1 cellular context compared by ENCODE assay signal in the genomic region with DNA sequence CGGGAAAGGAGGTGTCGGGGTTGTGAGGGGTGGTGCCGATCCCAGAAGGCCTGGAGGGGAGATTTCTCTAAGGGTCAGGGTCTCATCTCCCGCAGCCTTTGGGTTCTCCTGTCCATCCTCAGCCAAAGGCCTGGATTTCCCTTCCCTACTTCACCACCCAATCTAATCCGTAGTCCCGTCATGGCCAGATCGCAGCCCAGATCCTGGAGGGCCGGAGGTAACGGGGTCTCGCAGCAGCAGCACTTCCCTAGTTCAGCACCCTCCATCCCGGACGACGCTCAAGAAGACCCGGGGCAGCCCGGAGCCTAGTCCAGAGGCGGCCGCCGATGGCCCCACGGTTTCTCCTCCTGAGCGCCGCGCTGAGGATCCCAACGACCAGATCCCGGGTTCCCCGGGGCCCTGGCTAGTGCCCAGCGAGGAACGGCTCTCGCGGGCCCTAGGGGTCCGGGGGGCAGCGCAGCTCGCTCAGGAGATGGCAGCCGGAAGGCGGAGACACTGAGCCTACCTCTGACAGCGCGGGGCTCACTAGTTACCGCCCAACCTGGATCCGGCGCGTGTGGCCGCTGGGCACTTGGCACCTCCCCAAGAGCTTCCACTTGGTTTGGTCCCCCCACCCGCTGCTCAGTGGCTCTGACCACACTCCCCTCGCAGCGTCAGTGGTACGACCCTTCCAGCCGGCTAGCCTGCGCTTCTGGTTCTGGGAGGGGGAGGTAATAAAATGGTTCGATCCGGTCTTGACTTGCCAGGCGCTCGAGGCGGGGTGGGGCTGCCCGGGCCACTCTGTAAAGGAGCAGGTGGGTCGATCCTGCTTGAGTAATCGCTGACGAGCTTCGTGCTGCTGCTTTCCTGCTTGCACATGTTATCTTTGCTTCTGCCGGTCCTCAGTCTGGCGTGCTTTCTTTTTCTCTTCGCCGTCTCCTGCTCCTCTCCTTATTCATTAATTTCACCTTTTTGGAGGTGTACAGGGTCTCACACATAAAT.
TF ChIP-seq lines count a peak whose summit lies in the region.

No MANE protein-coding gene starts in this region.

TF ChIP-seq in K562, 482 proteins besides CTCF, POLR2A, EP300 and RAD21 (continues in another document):
- TF ChIP-seq, protein P1, sequence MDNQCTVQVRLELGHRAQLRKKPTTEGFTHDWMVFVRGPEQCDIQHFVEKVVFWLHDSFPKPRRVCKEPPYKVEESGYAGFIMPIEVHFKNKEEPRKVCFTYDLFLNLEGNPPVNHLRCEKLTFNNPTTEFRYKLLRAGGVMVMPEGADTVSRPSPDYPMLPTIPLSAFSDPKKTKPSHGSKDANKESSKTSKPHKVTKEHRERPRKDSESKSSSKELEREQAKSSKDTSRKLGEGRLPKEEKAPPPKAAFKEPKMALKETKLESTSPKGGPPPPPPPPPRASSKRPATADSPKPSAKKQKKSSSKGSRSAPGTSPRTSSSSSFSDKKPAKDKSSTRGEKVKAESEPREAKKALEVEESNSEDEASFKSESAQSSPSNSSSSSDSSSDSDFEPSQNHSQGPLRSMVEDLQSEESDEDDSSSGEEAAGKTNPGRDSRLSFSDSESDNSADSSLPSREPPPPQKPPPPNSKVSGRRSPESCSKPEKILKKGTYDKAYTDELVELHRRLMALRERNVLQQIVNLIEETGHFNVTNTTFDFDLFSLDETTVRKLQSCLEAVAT (IDR thresholded peaks at IDR 0.05), result peak in 1 of 2 experiments; percentile 63; a peak in 1 of 4 replicates
- TF ChIP-seq ZNF551 (CRISPR knock-in tag; IDR thresholded peaks at IDR 0.05) (no peak), HNRNPLL (IDR thresholded peaks at IDR 0.05; ENCODE audit: low read depth, low read length, poor library complexity, severe bottlenecking) (peak; percentile 6), ATF7 (IDR thresholded peaks at IDR 0.05) (peak; percentile 95), HMG20B (CRISPR knock-in tag; IDR thresholded peaks at IDR 0.05) (no peak), POLR2G (IDR thresholded peaks at IDR 0.05; ENCODE audit: low read depth, low read length) (peak; percentile 45), BHLHE40 (IDR thresholded peaks at IDR 0.05; ENCODE audit: low read length) (peak; percentile 47), JUND (IDR thresholded peaks at IDR 0.05; ENCODE audit: borderline replicate concordance, low read depth, low read length) (peak; percentile 66), JUND (tag; IDR thresholded peaks at IDR 0.05; ENCODE audit: borderline replicate concordance, low read depth, low read length) (no peak), KLF10 (CRISPR knock-in tag; IDR thresholded peaks at IDR 0.05) (no peak), NFIC (IDR thresholded peaks at IDR 0.05) (peak; percentile 69), MYC (IDR thresholded peaks at IDR 0.05; ENCODE audit: low read depth, low read length) (peak; percentile 17; the same call in 1 of the 2 replicates), MYC (CRISPR knock-in tag; IDR thresholded peaks at IDR 0.05; ENCODE audit: borderline replicate concordance, low read depth) (no peak), L3MBTL2 (IDR thresholded peaks at IDR 0.05) (peak; percentile 94), NFIX (CRISPR knock-in tag; IDR thresholded peaks at IDR 0.05; ENCODE audit: low read depth) (no peak)
- TF ChIP-seq, protein P2, sequence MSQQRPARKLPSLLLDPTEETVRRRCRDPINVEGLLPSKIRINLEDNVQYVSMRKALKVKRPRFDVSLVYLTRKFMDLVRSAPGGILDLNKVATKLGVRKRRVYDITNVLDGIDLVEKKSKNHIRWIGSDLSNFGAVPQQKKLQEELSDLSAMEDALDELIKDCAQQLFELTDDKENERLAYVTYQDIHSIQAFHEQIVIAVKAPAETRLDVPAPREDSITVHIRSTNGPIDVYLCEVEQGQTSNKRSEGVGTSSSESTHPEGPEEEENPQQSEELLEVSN (IDR thresholded peaks at IDR 0.05; ENCODE audit: borderline replicate concordance in 1 of 2, extremely low read depth in 1 of 2, insufficient read depth in 1 of 2, insufficient read length in 1 of 2, low read depth in 1 of 2, low read length in 1 of 2, poor library complexity in 1 of 2, severe bottlenecking in 1 of 2), result peak; percentile 66 to 91
- TF ChIP-seq, protein P3, sequence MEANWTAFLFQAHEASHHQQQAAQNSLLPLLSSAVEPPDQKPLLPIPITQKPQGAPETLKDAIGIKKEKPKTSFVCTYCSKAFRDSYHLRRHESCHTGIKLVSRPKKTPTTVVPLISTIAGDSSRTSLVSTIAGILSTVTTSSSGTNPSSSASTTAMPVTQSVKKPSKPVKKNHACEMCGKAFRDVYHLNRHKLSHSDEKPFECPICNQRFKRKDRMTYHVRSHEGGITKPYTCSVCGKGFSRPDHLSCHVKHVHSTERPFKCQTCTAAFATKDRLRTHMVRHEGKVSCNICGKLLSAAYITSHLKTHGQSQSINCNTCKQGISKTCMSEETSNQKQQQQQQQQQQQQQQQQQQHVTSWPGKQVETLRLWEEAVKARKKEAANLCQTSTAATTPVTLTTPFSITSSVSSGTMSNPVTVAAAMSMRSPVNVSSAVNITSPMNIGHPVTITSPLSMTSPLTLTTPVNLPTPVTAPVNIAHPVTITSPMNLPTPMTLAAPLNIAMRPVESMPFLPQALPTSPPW (CRISPR knock-in tag; IDR thresholded peaks at IDR 0.05), result no peak
- TF ChIP-seq, protein P4, sequence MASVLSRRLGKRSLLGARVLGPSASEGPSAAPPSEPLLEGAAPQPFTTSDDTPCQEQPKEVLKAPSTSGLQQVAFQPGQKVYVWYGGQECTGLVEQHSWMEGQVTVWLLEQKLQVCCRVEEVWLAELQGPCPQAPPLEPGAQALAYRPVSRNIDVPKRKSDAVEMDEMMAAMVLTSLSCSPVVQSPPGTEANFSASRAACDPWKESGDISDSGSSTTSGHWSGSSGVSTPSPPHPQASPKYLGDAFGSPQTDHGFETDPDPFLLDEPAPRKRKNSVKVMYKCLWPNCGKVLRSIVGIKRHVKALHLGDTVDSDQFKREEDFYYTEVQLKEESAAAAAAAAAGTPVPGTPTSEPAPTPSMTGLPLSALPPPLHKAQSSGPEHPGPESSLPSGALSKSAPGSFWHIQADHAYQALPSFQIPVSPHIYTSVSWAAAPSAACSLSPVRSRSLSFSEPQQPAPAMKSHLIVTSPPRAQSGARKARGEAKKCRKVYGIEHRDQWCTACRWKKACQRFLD (CRISPR knock-in tag; IDR thresholded peaks at IDR 0.05), result 0 out of 2 replicates have a peak, but pooled peaks have one; percentile 25
- TF ChIP-seq, protein P5, sequence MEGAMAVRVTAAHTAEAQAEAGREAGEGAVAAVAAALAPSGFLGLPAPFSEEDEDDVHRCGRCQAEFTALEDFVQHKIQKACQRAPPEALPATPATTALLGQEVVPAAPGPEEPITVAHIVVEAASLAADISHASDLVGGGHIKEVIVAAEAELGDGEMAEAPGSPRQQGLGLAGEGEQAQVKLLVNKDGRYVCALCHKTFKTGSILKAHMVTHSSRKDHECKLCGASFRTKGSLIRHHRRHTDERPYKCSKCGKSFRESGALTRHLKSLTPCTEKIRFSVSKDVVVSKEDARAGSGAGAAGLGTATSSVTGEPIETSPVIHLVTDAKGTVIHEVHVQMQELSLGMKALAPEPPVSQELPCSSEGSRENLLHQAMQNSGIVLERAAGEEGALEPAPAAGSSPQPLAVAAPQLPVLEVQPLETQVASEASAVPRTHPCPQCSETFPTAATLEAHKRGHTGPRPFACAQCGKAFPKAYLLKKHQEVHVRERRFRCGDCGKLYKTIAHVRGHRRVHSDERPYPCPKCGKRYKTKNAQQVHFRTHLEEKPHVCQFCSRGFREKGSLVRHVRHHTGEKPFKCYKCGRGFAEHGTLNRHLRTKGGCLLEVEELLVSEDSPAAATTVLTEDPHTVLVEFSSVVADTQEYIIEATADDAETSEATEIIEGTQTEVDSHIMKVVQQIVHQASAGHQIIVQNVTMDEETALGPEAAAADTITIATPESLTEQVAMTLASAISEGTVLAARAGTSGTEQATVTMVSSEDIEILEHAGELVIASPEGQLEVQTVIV (CRISPR knock-in tag; IDR thresholded peaks at IDR 0.05; ENCODE audit: borderline replicate concordance), result no peak
- TF ChIP-seq, protein P6, sequence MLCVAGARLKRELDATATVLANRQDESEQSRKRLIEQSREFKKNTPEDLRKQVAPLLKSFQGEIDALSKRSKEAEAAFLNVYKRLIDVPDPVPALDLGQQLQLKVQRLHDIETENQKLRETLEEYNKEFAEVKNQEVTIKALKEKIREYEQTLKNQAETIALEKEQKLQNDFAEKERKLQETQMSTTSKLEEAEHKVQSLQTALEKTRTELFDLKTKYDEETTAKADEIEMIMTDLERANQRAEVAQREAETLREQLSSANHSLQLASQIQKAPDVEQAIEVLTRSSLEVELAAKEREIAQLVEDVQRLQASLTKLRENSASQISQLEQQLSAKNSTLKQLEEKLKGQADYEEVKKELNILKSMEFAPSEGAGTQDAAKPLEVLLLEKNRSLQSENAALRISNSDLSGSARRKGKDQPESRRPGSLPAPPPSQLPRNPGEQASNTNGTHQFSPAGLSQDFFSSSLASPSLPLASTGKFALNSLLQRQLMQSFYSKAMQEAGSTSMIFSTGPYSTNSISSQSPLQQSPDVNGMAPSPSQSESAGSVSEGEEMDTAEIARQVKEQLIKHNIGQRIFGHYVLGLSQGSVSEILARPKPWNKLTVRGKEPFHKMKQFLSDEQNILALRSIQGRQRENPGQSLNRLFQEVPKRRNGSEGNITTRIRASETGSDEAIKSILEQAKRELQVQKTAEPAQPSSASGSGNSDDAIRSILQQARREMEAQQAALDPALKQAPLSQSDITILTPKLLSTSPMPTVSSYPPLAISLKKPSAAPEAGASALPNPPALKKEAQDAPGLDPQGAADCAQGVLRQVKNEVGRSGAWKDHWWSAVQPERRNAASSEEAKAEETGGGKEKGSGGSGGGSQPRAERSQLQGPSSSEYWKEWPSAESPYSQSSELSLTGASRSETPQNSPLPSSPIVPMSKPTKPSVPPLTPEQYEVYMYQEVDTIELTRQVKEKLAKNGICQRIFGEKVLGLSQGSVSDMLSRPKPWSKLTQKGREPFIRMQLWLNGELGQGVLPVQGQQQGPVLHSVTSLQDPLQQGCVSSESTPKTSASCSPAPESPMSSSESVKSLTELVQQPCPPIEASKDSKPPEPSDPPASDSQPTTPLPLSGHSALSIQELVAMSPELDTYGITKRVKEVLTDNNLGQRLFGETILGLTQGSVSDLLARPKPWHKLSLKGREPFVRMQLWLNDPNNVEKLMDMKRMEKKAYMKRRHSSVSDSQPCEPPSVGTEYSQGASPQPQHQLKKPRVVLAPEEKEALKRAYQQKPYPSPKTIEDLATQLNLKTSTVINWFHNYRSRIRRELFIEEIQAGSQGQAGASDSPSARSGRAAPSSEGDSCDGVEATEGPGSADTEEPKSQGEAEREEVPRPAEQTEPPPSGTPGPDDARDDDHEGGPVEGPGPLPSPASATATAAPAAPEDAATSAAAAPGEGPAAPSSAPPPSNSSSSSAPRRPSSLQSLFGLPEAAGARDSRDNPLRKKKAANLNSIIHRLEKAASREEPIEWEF (CRISPR knock-in tag; IDR thresholded peaks at IDR 0.05), result 0 out of 2 replicates have a peak, but pooled peaks have one; percentile 17
